In the genomic region with DNA sequence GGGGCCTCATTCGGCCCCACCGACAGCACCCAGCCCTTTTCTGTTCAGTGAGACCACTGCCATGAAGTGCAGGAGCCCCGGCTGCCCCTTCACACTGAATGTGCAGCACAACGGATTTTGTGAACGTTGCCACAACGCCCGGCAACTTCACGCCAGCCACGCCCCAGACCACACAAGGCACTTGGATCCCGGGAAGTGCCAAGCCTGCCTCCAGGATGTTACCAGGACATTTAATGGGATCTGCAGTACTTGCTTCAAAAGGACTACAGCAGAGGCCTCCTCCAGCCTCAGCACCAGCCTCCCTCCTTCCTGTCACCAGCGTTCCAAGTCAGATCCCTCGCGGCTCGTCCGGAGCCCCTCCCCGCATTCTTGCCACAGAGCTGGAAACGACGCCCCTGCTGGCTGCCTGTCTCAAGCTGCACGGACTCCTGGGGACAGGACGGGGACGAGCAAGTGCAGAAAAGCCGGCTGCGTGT, we compare ENCODE assay signal across 12 cellular contexts. TPM values are rescaled to one million over a fixed set of nuclear protein-coding genes. Genes with fewer than 3 reads are reported as not detected.
A peak's percentile ranks its signal among the peaks of the same experiment; 100 is the strongest.
DNase-seq lines count a peak whose midpoint lies in the region; ATAC-seq, FAIRE-seq and TF ChIP-seq lines count a peak whose summit lies in the region.
"Had no signal": no experiment of that assay in that cellular context is flagged by ENCODE, and none has a peak within 500 bp of the region (broad histone marks: within the 10 kb centered on the region; RNA-seq: fewer than 3 reads in every experiment).

No MANE protein-coding gene starts in this region.

- BruUV-seq in GM12878 (replicated peaks; lab: Mats Ljungman, UMichigan), result no TSS peak

- RAD21 ChIA-PET in GM12878 (lab: Charles Lee; ENCODE audit: unreplicated experiment), result interaction anchor here (1.1 to 20.6 kb wide), 9 partner anchors 9 to 172 kb away, joined by 3 to 774 read pairs (median 10); no protein-coding TSS in a partner anchor

- peaks cover 77% of the 10 kb centered on the region for H3K79me2 ChIP-seq in GM12878 (ENCODE audit: control insufficient read depth, insufficient read depth, low read length)

- peak; percentile 67 for DNase-seq in activated effector memory CD4-positive, alpha-beta T cell treated with anti-CD3 and anti-CD28 coated beads, Interleukin-2, amount 50 U/mL, for 16 hours
- no peak for DNase-seq in activated effector memory CD4-positive, alpha-beta T cell treated with Interleukin-2 at 50 U/mL for 16 hours
- DNase-seq in GM12878 (ENCODE audit: low read depth, low spot score), result no peak
- peak; percentile 92 for DNase-seq in islet precursor cell
- peak; percentile 82 to 86 for DNase-seq in suprapubic skin (ENCODE audit: low spot score in 2 of 2)
- DNase-seq in esophagus squamous epithelium (lab: John Stamatoyannopoulos, UW), result no peak
- no peak for DNase-seq in GOT3 (lab: John Stamatoyannopoulos, UW)
- DNase-seq: C1 segment of cervical spinal cord, NCI-H526, T-helper 9 cell had no signal

- WGBS in GM12878 (ENCODE audit: insufficient coverage, insufficient replicate concordance, low lambda C conversion rate, missing lambda C conversion rate), result 88% methylated on average over 23 of the region's 23 CpGs
- WGBS in suprapubic skin, result 74% methylated on average over 17 of the region's 23 CpGs
- 68 to 84% methylated on average over 12 to 14 of the region's 23 CpGs for WGBS in esophagus squamous epithelium, 2 donors

- H3K4me3 ChIP-seq in GM12878 (peak overlapping the region; percentile 56; the same call in 1 of the 2 replicates), suprapubic skin (peak overlapping the region; percentile 1), esophagus squamous epithelium (no peak overlapping the region)

- H3K27me3 ChIP-seq in GM12878 (replicated peaks in 1 of 2; ENCODE audit: control insufficient read depth in 2 of 2, insufficient read depth in 2 of 2, low read length in 1 of 2) (no peaks in the 10 kb centered on the region), suprapubic skin (no peaks in the 10 kb centered on the region), esophagus squamous epithelium (no peaks in the 10 kb centered on the region)

- no peak for ATAC-seq in GM12878
- ATAC-seq in HG02642 (IDR thresholded peaks at IDR 0.05; ENCODE audit: poor library complexity, unreplicated experiment), result no peak

- no peaks in the 10 kb centered on the region for H3K9me3 ChIP-seq in GM12878 (replicated peaks; ENCODE audit: control insufficient read depth, insufficient read depth, low read length)
- H3K9me3 ChIP-seq in suprapubic skin, result no peaks in the 10 kb centered on the region
- no peaks in the 10 kb centered on the region for H3K9me3 ChIP-seq in esophagus squamous epithelium

- no peaks in the 10 kb centered on the region; the same call in 1 of the 2 replicates for H4K20me1 ChIP-seq in GM12878 (ENCODE audit: control insufficient read depth, insufficient read depth)

- peak overlapping the region; percentile 9; the same call in 1 of the 2 replicates for H3K27ac ChIP-seq in GM12878 (ENCODE audit: control insufficient read depth, insufficient read depth)
- H3K27ac ChIP-seq in suprapubic skin, result peak overlapping the region; percentile 38
- H3K27ac ChIP-seq in esophagus squamous epithelium, result peak overlapping the region in 2 of 4 donors; percentile 44 to 66

- peak; percentile 53; the same call in 1 of the 2 replicates for TF ChIP-seq POLR2A in GM12878 (IDR thresholded peaks at IDR 0.05; ENCODE audit: low read depth, low read length)
- no peak for TF ChIP-seq POLR2A in suprapubic skin (IDR thresholded peaks at IDR 0.05)
- TF ChIP-seq POLR2A in esophagus squamous epithelium (IDR thresholded peaks at IDR 0.05), result no peak

- TF ChIP-seq RAD21 in GM12878 (IDR thresholded peaks at IDR 0.05; ENCODE audit: insufficient read depth, low read depth, low read length), result no peak

- FAIRE-seq in GM12878 (lab: Jason Lieb, UNC), result no peak
- FAIRE-seq: islet of Langerhans had no signal

- POLR2A ChIA-PET in GM12878 (lab: Charles Lee), result interaction anchor here (1.0 to 3.7 kb wide), 10 partner anchors 11 to 69 kb away, joined by 3 to 41 read pairs (median 5); no protein-coding TSS in a partner anchor

- SMC1A ChIA-PET in GM12878 (lab: Charles Lee; ENCODE audit: uncharacterized antibody, unreplicated experiment), result interaction anchor here (0.9 to 30.6 kb wide), 11 partner anchors 10 to 174 kb away, joined by 3 to 1237 read pairs (median 17); a partner anchor contains a TSS

- in situ Hi-C loops in GM12878 (cut with MboI), result loop anchor here (10.0 kb wide), 1 partner anchor 236 kb away; no protein-coding TSS in a partner anchor

- H3K4me1 ChIP-seq in GM12878 (ENCODE audit: control insufficient read depth, insufficient read depth, low read length) (peaks cover 10% of the 10 kb centered on the region; the same call in 1 of the 2 replicates), suprapubic skin (peaks cover 37% of the 10 kb centered on the region), esophagus squamous epithelium (peaks cover 4 to 41% (median 19%) of the 10 kb centered on the region in 3 donors)

- intact Hi-C loops in GM12878 (cut with micrococcal nuclease; ENCODE audit: unreplicated experiment) (no loop called here), esophagus squamous epithelium (cut with DNase I) (loop anchor here (10.0 kb wide), 1 partner anchor 66 kb away; no protein-coding TSS in a partner anchor)

- TF ChIP-seq EP300 in GM12878 (IDR thresholded peaks at IDR 0.05; ENCODE audit: borderline replicate concordance in 1 of 2, control insufficient read depth in 1 of 2, low read depth in 2 of 2, low read length in 2 of 2), result no peak
- no peak for TF ChIP-seq EP300 in suprapubic skin (IDR thresholded peaks at IDR 0.05)

- no peak overlapping the region for H2AFZ ChIP-seq in GM12878 (ENCODE audit: control insufficient read depth, low read depth, low read length)

- TF ChIP-seq CTCF in GM12878 (IDR thresholded peaks at IDR 0.05 in 2 of 3, conservative IDR thresholded peaks at IDR 0.05 in 1 of 3; ENCODE audit: control insufficient read depth in 2 of 3, extremely low read depth in 1 of 3, insufficient read depth in 1 of 3, low read depth in 3 of 3, low read length in 3 of 3), result no peak; a peak in 2 of 6 replicates
- no peak for TF ChIP-seq CTCF in suprapubic skin (IDR thresholded peaks at IDR 0.05)
- TF ChIP-seq CTCF in esophagus squamous epithelium (IDR thresholded peaks at IDR 0.05), result no peak

- peak overlapping the region; percentile 61 for H3K4me2 ChIP-seq in GM12878 (ENCODE audit: control insufficient read depth, insufficient read depth)

- H3K36me3 ChIP-seq in GM12878 (ENCODE audit: control insufficient read depth in 2 of 2, insufficient read depth in 2 of 2, low read length in 1 of 2) (peaks cover 52 to 82% of the 10 kb centered on the region in 2 experiments), suprapubic skin (peaks cover 87% of the 10 kb centered on the region), esophagus squamous epithelium (peaks cover 37 to 95% (median 45%) of the 10 kb centered on the region in 3 donors)

- CTCF ChIA-PET in GM12878 (lab: Yijun Ruan, JAX), result interaction anchor here (0.7 to 24.0 kb wide), 13 partner anchors 10 to 128 kb away, joined by 3 to 712 read pairs (median 4); no protein-coding TSS in a partner anchor

- 0 out of 2 replicates have a peak overlapping the region, but pooled peaks have one; percentile 17 for H3K9ac ChIP-seq in GM12878 (ENCODE audit: control insufficient read depth, insufficient read depth, low read length)

TF ChIP-seq in GM12878, 131 proteins besides CTCF, POLR2A, EP300 and RAD21:
- TF ChIP-seq IKZF1 (conservative IDR thresholded peaks at IDR 0.05) (peak; percentile 57; the same call in 1 of the 2 replicates), POLR2AphosphoS5 (IDR thresholded peaks at IDR 0.05; ENCODE audit: low read length) (peak; percentile 79), LARP7 (IDR thresholded peaks at IDR 0.05) (peak; percentile 18; the same call in 1 of the 2 replicates), POLR2AphosphoS2 (IDR thresholded peaks at IDR 0.05; ENCODE audit: low read depth, low read length) (no peak), SP1 (IDR thresholded peaks at IDR 0.05; ENCODE audit: low read depth, low read length) (no peak)
- TF ChIP-seq, protein P1, sequence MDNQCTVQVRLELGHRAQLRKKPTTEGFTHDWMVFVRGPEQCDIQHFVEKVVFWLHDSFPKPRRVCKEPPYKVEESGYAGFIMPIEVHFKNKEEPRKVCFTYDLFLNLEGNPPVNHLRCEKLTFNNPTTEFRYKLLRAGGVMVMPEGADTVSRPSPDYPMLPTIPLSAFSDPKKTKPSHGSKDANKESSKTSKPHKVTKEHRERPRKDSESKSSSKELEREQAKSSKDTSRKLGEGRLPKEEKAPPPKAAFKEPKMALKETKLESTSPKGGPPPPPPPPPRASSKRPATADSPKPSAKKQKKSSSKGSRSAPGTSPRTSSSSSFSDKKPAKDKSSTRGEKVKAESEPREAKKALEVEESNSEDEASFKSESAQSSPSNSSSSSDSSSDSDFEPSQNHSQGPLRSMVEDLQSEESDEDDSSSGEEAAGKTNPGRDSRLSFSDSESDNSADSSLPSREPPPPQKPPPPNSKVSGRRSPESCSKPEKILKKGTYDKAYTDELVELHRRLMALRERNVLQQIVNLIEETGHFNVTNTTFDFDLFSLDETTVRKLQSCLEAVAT (IDR thresholded peaks at IDR 0.05), result 0 out of 2 replicates have a peak, but pooled peaks have one; percentile 17
TF ChIP-seq in GM12878: peak in this region for 4.

RNA-seq across cellular contexts. Expression of a gene that starts 11.8 kb away (rescaled TPM):
- total RNA-seq in GM12878 (2013; cell fraction: nucleolus; rRNA removed), result 258 and 260 TPM in 2 replicates
- total RNA-seq in GM12878 (2014; rRNA removed), result 84.0 and 96.8 TPM in 2 replicates
- 81.4 and 82.4 TPM in 2 replicates for total RNA-seq in GM12878 (2014; rRNA removed; fragmentation: Illumina TruSeq; extraction: Trizol)
- 220 and 229 TPM in 2 replicates for total RNA-seq in GM12878 (2021)
- polyA plus RNA-seq in GM12878 (2011; ENCODE audit: low read depth), result 59.4 TPM
- 308 and 350 TPM in 2 replicates for polyA plus RNA-seq in GM12878 (2011; rRNA removed)
- polyA plus RNA-seq in GM12878 (2011; cell fraction: cytosol; rRNA removed), result 204 and 210 TPM in 2 replicates
- 565 and 695 TPM in 2 replicates for polyA plus RNA-seq in GM12878 (2011; cell fraction: nucleus; rRNA removed)
- polyA plus RNA-seq in GM12878 (2012), result 64.6 and 107 TPM in 2 replicates
- polyA plus RNA-seq in GM12878 (2014; fragmentation: Illumina TruSeq; extraction: Trizol), result 149 and 171 TPM in 2 replicates
- polyA plus RNA-seq in GM12878 (2014; fragmentation: Nextera tagmentation; extraction: Ambion mirVana), result 10 to 100 TPM; 18.0 to 31.5 TPM
- polyA plus RNA-seq in GM12878 (2014; rRNA removed), result 138 and 149 TPM in 2 replicates
- 100 to 1,000 TPM; 126 to 128 TPM for polyA plus RNA-seq in GM12878 (2016; fragmentation: Nextera tagmentation; extraction: Ambion mirVana)
- 268 and 281 TPM in 2 replicates for polyA minus RNA-seq in GM12878 (2011; rRNA and poly(A)+ RNA removed)
- 95.9 and 104 TPM in 2 replicates for polyA minus RNA-seq in GM12878 (2011; cell fraction: cytosol; rRNA and poly(A)+ RNA removed)
- polyA minus RNA-seq in GM12878 (2011; cell fraction: nucleus; rRNA and poly(A)+ RNA removed), result 243 and 270 TPM in 2 replicates
- total RNA-seq in suprapubic skin, result 100 to 1,000 TPM in 3 of 4 donors, 10 to 100 TPM in 1; 64.1 to 146 (median 111) TPM
- total RNA-seq in esophagus squamous epithelium, result 10 to 100 TPM in 1 of 4 donors, 1 to 10 TPM in 3; 4.2 to 21.7 (median 7.7) TPM

Comparison
In these comparisons a context has a peak if more than half of its experiments do, and no peak if none do; other contexts are left out.
1. DNase-seq: peak in activated effector memory CD4-positive, alpha-beta T cell treated with anti-CD3 and anti-CD28 coated beads, Interleukin-2, amount 50 U/mL, for 16 hours (single experiment), islet precursor cell (single experiment) and suprapubic skin (2 of 2); none in activated effector memory CD4-positive, alpha-beta T cell treated with Interleukin-2 at 50 U/mL for 16 hours (single experiment), GM12878 (single experiment), esophagus squamous epithelium (single experiment) and GOT3 (single experiment).
2. H3K4me3 ChIP-seq: peak in GM12878 (single experiment) and suprapubic skin (single experiment); none in esophagus squamous epithelium (0 of 4).